Comparison of ENCODE assay signal across 22 cellular contexts in genomic region chr12:90712671-90713070, GRCh38.
DNase-seq lines count a peak whose midpoint lies in the region; ATAC-seq, FAIRE-seq and TF ChIP-seq lines count a peak whose summit lies in the region.
"Had no signal": no experiment of that assay in that cellular context is flagged by ENCODE, and none has a peak within 500 bp of the region (broad histone marks: within the 10 kb centered on the region; RNA-seq: fewer than 3 reads in every experiment).

No MANE protein-coding gene starts in this region.

- no peaks in the 10 kb centered on the region for H3K27me3 ChIP-seq in GM23248 (replicated peaks; ENCODE audit: insufficient read depth)
- H3K27me3 ChIP-seq: brain microvascular endothelial cell, hepatocyte, ovary, sigmoid colon, suprapubic skin, vagina had no signal

- POLR2A ChIA-PET in A549 (lab: Yijun Ruan, JAX) = no interaction called here

- no peaks in the 10 kb centered on the region for H3K36me3 ChIP-seq in GM23248 (ENCODE audit: low read depth)
- H3K36me3 ChIP-seq: brain microvascular endothelial cell, ovary, sigmoid colon, suprapubic skin, vagina had no signal

- no peak for TF ChIP-seq EP300 in A549 (IDR thresholded peaks at IDR 0.05)

- H3K27ac ChIP-seq in A549 (peak overlapping the region in 1 of 2 experiments; percentile 9; a peak in 1 of 6 replicates), GM23248 (no peak overlapping the region)
- H3K27ac ChIP-seq: brain microvascular endothelial cell, hepatocyte, ovary, sigmoid colon, suprapubic skin, vagina had no signal

- DNase-seq in A549 (ENCODE audit: low read depth in 1 of 2, low spot score in 1 of 2) (peak in 1 of 2 experiments; percentile 21), GM23248 (no peak), kidney tubule cell (ENCODE audit: low spot score) (peak; percentile 22), DMS153 treated with DMSO at 0.1 percent for 48 hours (lab: John Stamatoyannopoulos, UW; ENCODE audit: unreplicated experiment) (no peak), NCI-H69 (lab: John Stamatoyannopoulos, UW) (no peak)
- no peak for DNase-seq in activated CD4-positive, alpha-beta T cell treated with anti-CD3 and anti-CD28 coated beads, Interleukin-2, amount 50 U/mL, for 1 hour
- no peak for DNase-seq in activated CD4-positive, CD25-positive, alpha-beta regulatory T cell treated with anti-CD3 and anti-CD28 coated beads, Interleukin-2, amount 50 U/mL, for 72 hours
- DNase-seq: activated CD4-positive, alpha-beta T cell treated with anti-CD3 and anti-CD28 coated beads for 48 hours; brain microvascular endothelial cell; CD4-positive, CD25-positive, alpha-beta regulatory T cell; H9; islet precursor cell; Karpas-422; naive thymus-derived CD4-positive, alpha-beta T cell; NCI-H1105 treated with DMSO at 0.1 percent for 48 hours; ovary; sigmoid colon had no signal

- WGBS in A549 (ENCODE audit: missing lambda C conversion rate) = under 1% methylated on average over 2 of the region's 2 CpGs
- WGBS in GM23248 (ENCODE audit: low coverage in 1 of 2, low lambda C conversion rate in 2 of 2, missing lambda C conversion rate in 2 of 2), 2 experiments = 49% methylated on average over 2 of the region's 2 CpGs

- CTCF ChIA-PET in A549 (lab: Yijun Ruan, JAX) = no interaction called here

- H3K4me3 ChIP-seq in A549 (no peak overlapping the region), GM23248 (no peak overlapping the region)
- H3K4me3 ChIP-seq: hepatocyte, ovary, sigmoid colon, suprapubic skin, vagina had no signal

- no peak for TF ChIP-seq RAD21 in A549 (conservative IDR thresholded peaks at IDR 0.05 in 1 of 2, IDR thresholded peaks at IDR 0.05 in 1 of 2)

- ATAC-seq in A549 (no peak), SK-N-SH treated with all-trans-retinoic acid at 6 μM for 48 hours (peak; percentile 86)
- ATAC-seq: naive thymus-derived CD4-positive, alpha-beta T cell; stimulated activated effector memory CD8-positive, alpha-beta T cell treated with anti-CD3 and anti-CD28 coated beads, Interleukin-12 subunit alpha, Interleukin-12 subunit beta, amount 100 ng/mL, for 72 hours had no signal

- in situ Hi-C loops in GM23248 (cut with MboI) = no loop called here

- H3F3A ChIP-seq in GM23248 (ENCODE audit: insufficient read depth) = no peaks in the 10 kb centered on the region

- H3K9me3 ChIP-seq in A549 (no peaks in the 10 kb centered on the region), GM23248 (ENCODE audit: low read depth) (no peaks in the 10 kb centered on the region)
- H3K9me3 ChIP-seq: ovary, sigmoid colon, suprapubic skin, vagina had no signal

- H3K9ac ChIP-seq in GM23248 = no peak overlapping the region

- H3K4me1 ChIP-seq in A549 (peaks cover 5% of the 10 kb centered on the region; the same call in 1 of the 3 replicates), GM23248 (ENCODE audit: insufficient read depth) (peaks cover 9% of the 10 kb centered on the region)
- H3K4me1 ChIP-seq: sigmoid colon, suprapubic skin, vagina had no signal

- TF ChIP-seq CTCF in A549 (IDR thresholded peaks at IDR 0.05) = no peak

- H2AFZ ChIP-seq in GM23248 = 0 out of 2 replicates have a peak overlapping the region, but pooled peaks have one; percentile 32
- H2AFZ ChIP-seq: hepatocyte had no signal

- no peaks in the 10 kb centered on the region for H3K9me2 ChIP-seq in GM23248 (ENCODE audit: insufficient read depth)

- peak overlapping the region; percentile 34 for H3K4me2 ChIP-seq in A549
- H3K4me2 ChIP-seq in GM23248 (ENCODE audit: unreplicated experiment) = peak overlapping the region; percentile 44
- H3K4me2 ChIP-seq: hepatocyte had no signal

- H3K79me2 ChIP-seq in GM23248 (ENCODE audit: insufficient read depth) = no peaks in the 10 kb centered on the region
- H3K79me2 ChIP-seq: hepatocyte had no signal

- no peak for FAIRE-seq in A549 (lab: Jason Lieb, UNC)

- no peak for TF ChIP-seq POLR2A in A549 (IDR thresholded peaks at IDR 0.05; ENCODE audit: low read length)

- H4K20me1 ChIP-seq in GM23248 (ENCODE audit: insufficient read depth) = no peaks in the 10 kb centered on the region

TF ChIP-seq in A549, 52 proteins besides CTCF, POLR2A, EP300 and RAD21:
- TF ChIP-seq FOSL2 (IDR thresholded peaks at IDR 0.05) = no peak
- TF ChIP-seq FOSL2 (CRISPR knock-in tag; IDR thresholded peaks at IDR 0.05) = no peak
- TF ChIP-seq ESRRA (IDR thresholded peaks at IDR 0.05; ENCODE audit: borderline replicate concordance, low read length) = no peak
- TF ChIP-seq ZC3H11A (IDR thresholded peaks at IDR 0.05) = no peak
- no peak for TF ChIP-seq KDM5A (IDR thresholded peaks at IDR 0.05)
- no peak for TF ChIP-seq EHF (CRISPR knock-in tag; IDR thresholded peaks at IDR 0.05)
- no peak for TF ChIP-seq HEYL (CRISPR knock-in tag; IDR thresholded peaks at IDR 0.05)
- no peak for TF ChIP-seq CHD2 (IDR thresholded peaks at IDR 0.05; ENCODE audit: low read length, partially characterized antibody)

TF ChIP-seq in SK-N-SH treated with all-trans-retinoic acid at 6 μM for 48 hours, 23 proteins besides CTCF, POLR2A, EP300 and RAD21:
- no peak for TF ChIP-seq TOX (CRISPR knock-in tag; IDR thresholded peaks at IDR 0.05; ENCODE audit: borderline replicate concordance)
- no peak for TF ChIP-seq ESRRG (CRISPR knock-in tag; IDR thresholded peaks at IDR 0.05)
- TF ChIP-seq ZNF565 (CRISPR knock-in tag; conservative IDR thresholded peaks at IDR 0.05; ENCODE audit: low read depth) = no peak
- TF ChIP-seq TCF4 (CRISPR knock-in tag; IDR thresholded peaks at IDR 0.05; ENCODE audit: borderline replicate concordance) = no peak
- TF ChIP-seq ARNTL (CRISPR knock-in tag; IDR thresholded peaks at IDR 0.05; ENCODE audit: borderline replicate concordance, low read depth) = no peak
- TF ChIP-seq ISL1 (CRISPR knock-in tag; IDR thresholded peaks at IDR 0.05) = peak; percentile 95
- no peak for TF ChIP-seq ZNF70 (CRISPR knock-in tag; IDR thresholded peaks at IDR 0.05)
- TF ChIP-seq GLIS3 (CRISPR knock-in tag; IDR thresholded peaks at IDR 0.05) = no peak
- no peak for TF ChIP-seq PATZ1 (CRISPR knock-in tag; IDR thresholded peaks at IDR 0.05; ENCODE audit: borderline replicate concordance)
- no peak for TF ChIP-seq CREB5 (CRISPR knock-in tag; IDR thresholded peaks at IDR 0.05; ENCODE audit: low read depth)
- no peak for TF ChIP-seq PPARA (CRISPR knock-in tag; IDR thresholded peaks at IDR 0.05; ENCODE audit: borderline replicate concordance)
- TF ChIP-seq ZC3H10 (CRISPR knock-in tag; IDR thresholded peaks at IDR 0.05) = 0 out of 2 replicates have a peak, but pooled peaks have one; percentile 19
- TF ChIP-seq ZNF8 (CRISPR knock-in tag; IDR thresholded peaks at IDR 0.05) = no peak
- TF ChIP-seq ZFP3 (CRISPR knock-in tag; IDR thresholded peaks at IDR 0.05) = no peak
